In the genomic region with DNA sequence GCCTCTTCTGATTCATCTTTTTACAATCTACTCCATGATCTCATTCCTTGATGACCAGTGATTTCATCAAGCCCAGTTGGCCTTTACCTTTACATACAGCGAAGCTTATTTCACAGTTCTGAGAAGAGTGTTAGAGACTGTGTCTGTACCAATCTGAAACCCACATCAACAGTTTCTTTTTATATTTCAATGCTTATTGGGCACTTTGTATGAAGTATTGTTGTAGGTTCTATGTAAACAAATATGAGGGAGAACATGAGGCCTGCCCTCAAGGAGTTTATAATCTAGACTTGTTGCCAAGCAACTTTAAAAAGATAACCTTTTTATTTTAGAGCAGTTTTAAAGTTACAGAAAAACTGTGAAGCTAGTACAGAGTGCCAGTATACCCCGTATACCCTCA, we compare ENCODE assay signal across 9 cellular contexts.
"Had no signal": no experiment of that assay in that cellular context is flagged by ENCODE, and none has a peak within 500 bp of the region (broad histone marks: within the 10 kb centered on the region; RNA-seq: fewer than 3 reads in every experiment).

No MANE protein-coding gene starts in this region.

- FAIRE-seq: H1 had no signal

- ATAC-seq: GM23338, HCT116 had no signal

- H3K4me2 ChIP-seq: GM23338 had no signal

- H3K9me3 ChIP-seq: HAP-1 had no signal

- H2AFZ ChIP-seq: GM23338 had no signal

- H3K4me1 ChIP-seq: HAP-1 had no signal

- H3K27ac Mint-ChIP-seq: GM23338, HFFc6 had no signal

- H3K4me1 Mint-ChIP-seq: GM23338 had no signal

- H3K36me3 ChIP-seq: HAP-1 had no signal

- H3K4me3 Mint-ChIP-seq: GM23338, HFFc6 had no signal

- DNase-seq: H7, HFFc6, IMR-90, KBM-7 had no signal

- H3K27ac ChIP-seq: HL-60 had no signal

- H3K9me3 Mint-ChIP-seq: HFFc6 had no signal

- H3K4me3 ChIP-seq: GM23338, HAP-1 had no signal
